ENCODE assay signal across 1 cellular context in the genomic region with DNA sequence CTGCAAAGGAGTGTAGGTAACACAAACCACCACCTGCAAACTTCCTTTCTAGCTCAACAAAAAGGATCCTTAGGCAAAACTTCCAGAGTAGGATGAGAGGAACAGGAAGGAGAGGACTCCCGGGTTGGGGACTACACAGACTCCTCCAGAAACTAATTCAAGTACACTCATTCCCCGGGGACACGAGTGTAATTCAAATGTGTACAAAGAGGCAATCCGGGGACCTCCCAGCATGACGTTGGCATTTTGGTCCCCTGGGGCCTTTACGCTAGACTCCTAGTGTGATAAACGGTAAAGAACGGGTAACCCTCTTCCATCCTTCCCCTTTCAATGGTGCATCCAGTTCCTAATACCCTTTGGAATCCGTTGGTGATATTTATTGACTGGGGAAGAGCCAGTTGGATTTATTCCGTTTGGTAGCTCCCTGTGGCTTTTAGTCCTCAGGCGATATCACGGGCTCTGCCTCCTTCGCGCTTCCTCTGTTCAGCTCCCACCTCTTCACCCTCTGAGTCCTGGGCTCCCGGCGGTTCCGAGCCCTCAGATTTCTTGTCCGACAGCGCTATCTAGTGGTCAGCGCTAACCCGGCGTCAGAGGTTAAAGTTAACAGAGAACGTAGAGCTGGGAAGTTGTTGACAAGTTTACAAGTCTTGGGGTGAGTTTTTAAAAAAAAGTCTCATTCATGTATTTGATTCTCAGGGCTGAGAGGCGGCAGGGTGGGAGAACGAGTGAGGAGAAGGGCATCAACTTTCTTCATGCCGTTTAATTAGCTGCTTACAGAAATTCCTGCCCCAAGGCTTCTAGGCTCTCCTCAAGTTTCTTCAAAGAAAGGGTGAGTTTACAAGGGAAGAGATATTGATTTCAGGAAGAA.
A peak's percentile ranks its signal among the peaks of the same experiment; 100 is the strongest.
TF ChIP-seq lines count a peak whose summit lies in the region.

No MANE protein-coding gene starts in this region.

TF ChIP-seq in HEK293, 187 proteins besides CTCF, POLR2A, EP300 and RAD21 (continued from another document and continues in another):
- TF ChIP-seq, protein P1, sequence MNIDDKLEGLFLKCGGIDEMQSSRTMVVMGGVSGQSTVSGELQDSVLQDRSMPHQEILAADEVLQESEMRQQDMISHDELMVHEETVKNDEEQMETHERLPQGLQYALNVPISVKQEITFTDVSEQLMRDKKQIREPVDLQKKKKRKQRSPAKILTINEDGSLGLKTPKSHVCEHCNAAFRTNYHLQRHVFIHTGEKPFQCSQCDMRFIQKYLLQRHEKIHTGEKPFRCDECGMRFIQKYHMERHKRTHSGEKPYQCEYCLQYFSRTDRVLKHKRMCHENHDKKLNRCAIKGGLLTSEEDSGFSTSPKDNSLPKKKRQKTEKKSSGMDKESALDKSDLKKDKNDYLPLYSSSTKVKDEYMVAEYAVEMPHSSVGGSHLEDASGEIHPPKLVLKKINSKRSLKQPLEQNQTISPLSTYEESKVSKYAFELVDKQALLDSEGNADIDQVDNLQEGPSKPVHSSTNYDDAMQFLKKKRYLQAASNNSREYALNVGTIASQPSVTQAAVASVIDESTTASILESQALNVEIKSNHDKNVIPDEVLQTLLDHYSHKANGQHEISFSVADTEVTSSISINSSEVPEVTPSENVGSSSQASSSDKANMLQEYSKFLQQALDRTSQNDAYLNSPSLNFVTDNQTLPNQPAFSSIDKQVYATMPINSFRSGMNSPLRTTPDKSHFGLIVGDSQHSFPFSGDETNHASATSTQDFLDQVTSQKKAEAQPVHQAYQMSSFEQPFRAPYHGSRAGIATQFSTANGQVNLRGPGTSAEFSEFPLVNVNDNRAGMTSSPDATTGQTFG (tag by site-specific recombination; IDR thresholded peaks at IDR 0.05; ENCODE audit: borderline replicate concordance) = no peak
- peak; percentile 27; the same call in 1 of the 2 replicates for TF ChIP-seq ZNF768 (tag by site-specific recombination; IDR thresholded peaks at IDR 0.05)
- TF ChIP-seq, protein P2, sequence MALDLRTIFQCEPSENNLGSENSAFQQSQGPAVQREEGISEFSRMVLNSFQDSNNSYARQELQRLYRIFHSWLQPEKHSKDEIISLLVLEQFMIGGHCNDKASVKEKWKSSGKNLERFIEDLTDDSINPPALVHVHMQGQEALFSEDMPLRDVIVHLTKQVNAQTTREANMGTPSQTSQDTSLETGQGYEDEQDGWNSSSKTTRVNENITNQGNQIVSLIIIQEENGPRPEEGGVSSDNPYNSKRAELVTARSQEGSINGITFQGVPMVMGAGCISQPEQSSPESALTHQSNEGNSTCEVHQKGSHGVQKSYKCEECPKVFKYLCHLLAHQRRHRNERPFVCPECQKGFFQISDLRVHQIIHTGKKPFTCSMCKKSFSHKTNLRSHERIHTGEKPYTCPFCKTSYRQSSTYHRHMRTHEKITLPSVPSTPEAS (tag by site-specific recombination; IDR thresholded peaks at IDR 0.05) = no peak
- TF ChIP-seq ZEB2 (tag by site-specific recombination; IDR thresholded peaks at IDR 0.05) = peak; percentile 60; the same call in 1 of the 2 replicates
- TF ChIP-seq, protein P3, sequence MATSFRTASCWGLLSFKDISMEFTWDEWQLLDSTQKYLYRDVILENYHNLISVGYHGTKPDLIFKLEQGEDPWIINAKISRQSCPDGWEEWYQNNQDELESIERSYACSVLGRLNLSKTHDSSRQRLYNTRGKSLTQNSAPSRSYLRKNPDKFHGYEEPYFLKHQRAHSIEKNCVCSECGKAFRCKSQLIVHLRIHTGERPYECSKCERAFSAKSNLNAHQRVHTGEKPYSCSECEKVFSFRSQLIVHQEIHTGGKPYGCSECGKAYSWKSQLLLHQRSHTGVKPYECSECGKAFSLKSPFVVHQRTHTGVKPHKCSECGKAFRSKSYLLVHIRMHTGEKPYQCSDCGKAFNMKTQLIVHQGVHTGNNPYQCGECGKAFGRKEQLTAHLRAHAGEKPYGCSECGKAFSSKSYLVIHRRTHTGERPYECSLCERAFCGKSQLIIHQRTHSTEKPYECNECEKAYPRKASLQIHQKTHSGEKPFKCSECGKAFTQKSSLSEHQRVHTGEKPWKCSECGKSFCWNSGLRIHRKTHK (tag by site-specific recombination; IDR thresholded peaks at IDR 0.05) = no peak
- no peak for TF ChIP-seq ZNF211 (tag by site-specific recombination; IDR thresholded peaks at IDR 0.05; ENCODE audit: low read depth)
- no peak for TF ChIP-seq KLF9 (tag by site-specific recombination; IDR thresholded peaks at IDR 0.05; ENCODE audit: low read depth)
- TF ChIP-seq, protein P4, sequence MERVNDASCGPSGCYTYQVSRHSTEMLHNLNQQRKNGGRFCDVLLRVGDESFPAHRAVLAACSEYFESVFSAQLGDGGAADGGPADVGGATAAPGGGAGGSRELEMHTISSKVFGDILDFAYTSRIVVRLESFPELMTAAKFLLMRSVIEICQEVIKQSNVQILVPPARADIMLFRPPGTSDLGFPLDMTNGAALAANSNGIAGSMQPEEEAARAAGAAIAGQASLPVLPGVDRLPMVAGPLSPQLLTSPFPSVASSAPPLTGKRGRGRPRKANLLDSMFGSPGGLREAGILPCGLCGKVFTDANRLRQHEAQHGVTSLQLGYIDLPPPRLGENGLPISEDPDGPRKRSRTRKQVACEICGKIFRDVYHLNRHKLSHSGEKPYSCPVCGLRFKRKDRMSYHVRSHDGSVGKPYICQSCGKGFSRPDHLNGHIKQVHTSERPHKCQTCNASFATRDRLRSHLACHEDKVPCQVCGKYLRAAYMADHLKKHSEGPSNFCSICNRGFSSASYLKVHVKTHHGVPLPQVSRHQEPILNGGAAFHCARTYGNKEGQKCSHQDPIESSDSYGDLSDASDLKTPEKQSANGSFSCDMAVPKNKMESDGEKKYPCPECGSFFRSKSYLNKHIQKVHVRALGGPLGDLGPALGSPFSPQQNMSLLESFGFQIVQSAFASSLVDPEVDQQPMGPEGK (tag by site-specific recombination; IDR thresholded peaks at IDR 0.05) = no peak
- no peak for TF ChIP-seq ZSCAN16 (tag by site-specific recombination; IDR thresholded peaks at IDR 0.05)
- TF ChIP-seq ZNF837 (tag by site-specific recombination; IDR thresholded peaks at IDR 0.05) = no peak
- TF ChIP-seq ZNF114 (tag by site-specific recombination; IDR thresholded peaks at IDR 0.05) = no peak
- no peak for TF ChIP-seq ZNF184 (tag by site-specific recombination; IDR thresholded peaks at IDR 0.05)
- TF ChIP-seq, protein P5, sequence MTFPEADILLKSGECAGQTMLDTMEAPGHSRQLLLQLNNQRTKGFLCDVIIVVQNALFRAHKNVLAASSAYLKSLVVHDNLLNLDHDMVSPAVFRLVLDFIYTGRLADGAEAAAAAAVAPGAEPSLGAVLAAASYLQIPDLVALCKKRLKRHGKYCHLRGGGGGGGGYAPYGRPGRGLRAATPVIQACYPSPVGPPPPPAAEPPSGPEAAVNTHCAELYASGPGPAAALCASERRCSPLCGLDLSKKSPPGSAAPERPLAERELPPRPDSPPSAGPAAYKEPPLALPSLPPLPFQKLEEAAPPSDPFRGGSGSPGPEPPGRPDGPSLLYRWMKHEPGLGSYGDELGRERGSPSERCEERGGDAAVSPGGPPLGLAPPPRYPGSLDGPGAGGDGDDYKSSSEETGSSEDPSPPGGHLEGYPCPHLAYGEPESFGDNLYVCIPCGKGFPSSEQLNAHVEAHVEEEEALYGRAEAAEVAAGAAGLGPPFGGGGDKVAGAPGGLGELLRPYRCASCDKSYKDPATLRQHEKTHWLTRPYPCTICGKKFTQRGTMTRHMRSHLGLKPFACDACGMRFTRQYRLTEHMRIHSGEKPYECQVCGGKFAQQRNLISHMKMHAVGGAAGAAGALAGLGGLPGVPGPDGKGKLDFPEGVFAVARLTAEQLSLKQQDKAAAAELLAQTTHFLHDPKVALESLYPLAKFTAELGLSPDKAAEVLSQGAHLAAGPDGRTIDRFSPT (tag by site-specific recombination; IDR thresholded peaks at IDR 0.05) = no peak
- TF ChIP-seq ZNF274 (IDR thresholded peaks at IDR 0.05; ENCODE audit: low read length) = no peak
- TF ChIP-seq ZNF274 (tag by site-specific recombination; IDR thresholded peaks at IDR 0.05; ENCODE audit: borderline replicate concordance) = no peak
- TF ChIP-seq, protein P6, sequence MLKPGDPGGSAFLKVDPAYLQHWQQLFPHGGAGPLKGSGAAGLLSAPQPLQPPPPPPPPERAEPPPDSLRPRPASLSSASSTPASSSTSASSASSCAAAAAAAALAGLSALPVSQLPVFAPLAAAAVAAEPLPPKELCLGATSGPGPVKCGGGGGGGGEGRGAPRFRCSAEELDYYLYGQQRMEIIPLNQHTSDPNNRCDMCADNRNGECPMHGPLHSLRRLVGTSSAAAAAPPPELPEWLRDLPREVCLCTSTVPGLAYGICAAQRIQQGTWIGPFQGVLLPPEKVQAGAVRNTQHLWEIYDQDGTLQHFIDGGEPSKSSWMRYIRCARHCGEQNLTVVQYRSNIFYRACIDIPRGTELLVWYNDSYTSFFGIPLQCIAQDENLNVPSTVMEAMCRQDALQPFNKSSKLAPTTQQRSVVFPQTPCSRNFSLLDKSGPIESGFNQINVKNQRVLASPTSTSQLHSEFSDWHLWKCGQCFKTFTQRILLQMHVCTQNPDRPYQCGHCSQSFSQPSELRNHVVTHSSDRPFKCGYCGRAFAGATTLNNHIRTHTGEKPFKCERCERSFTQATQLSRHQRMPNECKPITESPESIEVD (tag by site-specific recombination; IDR thresholded peaks at IDR 0.05) = peak; percentile 37
- peak; percentile 46; the same call in 1 of the 2 replicates for TF ChIP-seq ZFP37 (tag by site-specific recombination; IDR thresholded peaks at IDR 0.05)
- TF ChIP-seq ZNF121 (tag by site-specific recombination; IDR thresholded peaks at IDR 0.05) = no peak
- TF ChIP-seq ZNF521 (tag by site-specific recombination; IDR thresholded peaks at IDR 0.05) = no peak
- TF ChIP-seq ZNF426 (tag by site-specific recombination; IDR thresholded peaks at IDR 0.05) = no peak
- TF ChIP-seq ZFHX2 (tag by site-specific recombination; conservative IDR thresholded peaks at IDR 0.05) = no peak
- TF ChIP-seq, protein P7, sequence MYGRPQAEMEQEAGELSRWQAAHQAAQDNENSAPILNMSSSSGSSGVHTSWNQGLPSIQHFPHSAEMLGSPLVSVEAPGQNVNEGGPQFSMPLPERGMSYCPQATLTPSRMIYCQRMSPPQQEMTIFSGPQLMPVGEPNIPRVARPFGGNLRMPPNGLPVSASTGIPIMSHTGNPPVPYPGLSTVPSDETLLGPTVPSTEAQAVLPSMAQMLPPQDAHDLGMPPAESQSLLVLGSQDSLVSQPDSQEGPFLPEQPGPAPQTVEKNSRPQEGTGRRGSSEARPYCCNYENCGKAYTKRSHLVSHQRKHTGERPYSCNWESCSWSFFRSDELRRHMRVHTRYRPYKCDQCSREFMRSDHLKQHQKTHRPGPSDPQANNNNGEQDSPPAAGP (tag by site-specific recombination; IDR thresholded peaks at IDR 0.05) = no peak
- TF ChIP-seq ZNF792 (tag by site-specific recombination; IDR thresholded peaks at IDR 0.05) = no peak
- TF ChIP-seq, protein P8, sequence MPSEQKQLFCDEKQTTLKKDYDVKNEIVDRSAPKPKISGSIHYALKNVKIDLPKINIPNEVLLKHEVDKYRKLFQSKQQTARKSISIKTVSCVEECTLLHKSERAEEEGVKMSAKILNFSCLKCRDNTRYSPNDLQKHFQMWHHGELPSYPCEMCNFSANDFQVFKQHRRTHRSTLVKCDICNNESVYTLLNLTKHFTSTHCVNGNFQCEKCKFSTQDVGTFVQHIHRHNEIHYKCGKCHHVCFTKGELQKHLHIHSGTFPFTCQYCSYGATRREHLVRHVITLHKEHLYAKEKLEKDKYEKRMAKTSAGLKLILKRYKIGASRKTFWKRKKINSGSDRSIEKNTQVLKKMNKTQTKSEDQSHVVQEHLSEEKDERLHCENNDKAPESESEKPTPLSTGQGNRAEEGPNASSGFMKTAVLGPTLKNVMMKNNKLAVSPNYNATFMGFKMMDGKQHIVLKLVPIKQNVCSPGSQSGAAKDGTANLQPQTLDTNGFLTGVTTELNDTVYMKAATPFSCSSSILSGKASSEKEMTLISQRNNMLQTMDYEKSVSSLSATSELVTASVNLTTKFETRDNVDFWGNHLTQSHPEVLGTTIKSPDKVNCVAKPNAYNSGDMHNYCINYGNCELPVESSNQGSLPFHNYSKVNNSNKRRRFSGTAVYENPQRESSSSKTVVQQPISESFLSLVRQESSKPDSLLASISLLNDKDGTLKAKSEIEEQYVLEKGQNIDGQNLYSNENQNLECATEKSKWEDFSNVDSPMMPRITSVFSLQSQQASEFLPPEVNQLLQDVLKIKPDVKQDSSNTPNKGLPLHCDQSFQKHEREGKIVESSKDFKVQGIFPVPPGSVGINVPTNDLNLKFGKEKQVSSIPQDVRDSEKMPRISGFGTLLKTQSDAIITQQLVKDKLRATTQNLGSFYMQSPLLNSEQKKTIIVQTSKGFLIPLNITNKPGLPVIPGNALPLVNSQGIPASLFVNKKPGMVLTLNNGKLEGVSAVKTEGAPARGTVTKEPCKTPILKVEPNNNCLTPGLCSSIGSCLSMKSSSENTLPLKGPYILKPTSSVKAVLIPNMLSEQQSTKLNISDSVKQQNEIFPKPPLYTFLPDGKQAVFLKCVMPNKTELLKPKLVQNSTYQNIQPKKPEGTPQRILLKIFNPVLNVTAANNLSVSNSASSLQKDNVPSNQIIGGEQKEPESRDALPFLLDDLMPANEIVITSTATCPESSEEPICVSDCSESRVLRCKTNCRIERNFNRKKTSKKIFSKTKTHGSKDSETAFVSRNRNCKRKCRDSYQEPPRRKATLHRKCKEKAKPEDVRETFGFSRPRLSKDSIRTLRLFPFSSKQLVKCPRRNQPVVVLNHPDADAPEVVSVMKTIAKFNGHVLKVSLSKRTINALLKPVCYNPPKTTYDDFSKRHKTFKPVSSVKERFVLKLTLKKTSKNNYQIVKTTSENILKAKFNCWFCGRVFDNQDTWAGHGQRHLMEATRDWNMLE (tag by site-specific recombination; conservative IDR thresholded peaks at IDR 0.05; ENCODE audit: low read depth) = no peak
- no peak for TF ChIP-seq ZNF785 (tag by site-specific recombination; IDR thresholded peaks at IDR 0.05)
- no peak for TF ChIP-seq KLF16 (tag by site-specific recombination; IDR thresholded peaks at IDR 0.05)
- TF ChIP-seq WT1 (tag by site-specific recombination; IDR thresholded peaks at IDR 0.05) = 0 out of 2 replicates have a peak, but pooled peaks have one; percentile 32
- TF ChIP-seq ZNF175 (tag by site-specific recombination; IDR thresholded peaks at IDR 0.05) = no peak
- 0 out of 2 replicates have a peak, but pooled peaks have one; percentile 30 for TF ChIP-seq ZNF2 (tag by site-specific recombination; IDR thresholded peaks at IDR 0.05)
- TF ChIP-seq PRDM1 (tag by site-specific recombination; IDR thresholded peaks at IDR 0.05) = no peak
- TF ChIP-seq, protein P9, sequence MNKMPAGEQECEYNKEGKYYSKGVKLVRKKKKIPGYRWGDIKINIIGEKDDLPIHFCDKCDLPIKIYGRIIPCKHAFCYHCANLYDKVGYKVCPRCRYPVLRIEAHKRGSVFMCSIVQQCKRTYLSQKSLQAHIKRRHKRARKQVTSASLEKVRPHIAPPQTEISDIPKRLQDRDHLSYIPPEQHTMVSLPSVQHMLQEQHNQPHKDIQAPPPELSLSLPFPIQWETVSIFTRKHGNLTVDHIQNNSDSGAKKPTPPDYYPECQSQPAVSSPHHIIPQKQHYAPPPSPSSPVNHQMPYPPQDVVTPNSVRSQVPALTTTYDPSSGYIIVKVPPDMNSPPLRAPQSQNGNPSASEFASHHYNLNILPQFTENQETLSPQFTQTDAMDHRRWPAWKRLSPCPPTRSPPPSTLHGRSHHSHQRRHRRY (tag by site-specific recombination; IDR thresholded peaks at IDR 0.05) = no peak
- no peak for TF ChIP-seq ZNF24 (tag by site-specific recombination; IDR thresholded peaks at IDR 0.05)
- no peak for TF ChIP-seq ZNF10 (tag by site-specific recombination; IDR thresholded peaks at IDR 0.05)
